1 cellular context compared by ENCODE assay signal in the genomic region with DNA sequence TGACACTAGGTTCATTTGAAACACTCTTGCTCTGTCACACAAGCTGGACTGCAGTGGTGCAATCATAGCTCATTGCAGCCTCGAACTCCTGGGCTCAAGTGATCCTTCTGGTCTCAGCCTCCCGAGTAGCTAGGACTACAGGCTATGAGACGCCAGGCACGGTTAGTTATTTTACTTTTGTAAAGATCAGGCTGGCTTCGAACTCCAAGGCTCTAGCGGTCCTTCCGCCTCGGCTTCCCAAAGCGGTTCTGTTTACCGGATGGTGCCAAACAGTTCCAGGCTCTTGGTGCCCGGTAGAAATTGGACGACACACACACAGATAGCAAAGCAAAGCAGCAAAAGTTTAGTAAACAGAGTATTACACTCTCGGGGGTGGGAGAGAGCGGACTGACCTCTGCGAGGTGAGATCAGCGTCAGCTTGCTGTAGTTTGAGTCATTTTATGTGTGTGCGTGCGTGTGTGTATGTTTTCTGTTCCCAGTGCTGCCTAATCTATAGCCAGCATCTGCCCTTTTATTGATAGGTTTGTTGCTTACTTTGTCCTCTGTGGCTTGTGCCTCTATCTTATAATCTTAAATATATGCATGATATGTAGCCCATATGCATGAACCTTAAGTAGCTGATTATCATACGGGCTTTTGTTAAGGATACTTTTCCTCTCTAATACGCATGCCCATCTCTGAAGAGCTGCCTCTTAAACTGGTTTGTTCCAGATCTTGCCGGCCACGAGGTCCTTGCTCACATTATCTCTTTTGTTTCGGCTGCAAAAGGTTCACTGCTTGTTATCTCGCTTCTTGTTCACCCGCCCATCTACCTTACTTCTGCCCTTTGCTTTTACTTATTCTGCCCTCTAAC.
TF ChIP-seq lines count a peak whose summit lies in the region.

No MANE protein-coding gene starts in this region.

TF ChIP-seq in K562, 482 proteins besides CTCF, POLR2A, EP300 and RAD21 (continued from another document and continues in another):
- TF ChIP-seq, protein P1, sequence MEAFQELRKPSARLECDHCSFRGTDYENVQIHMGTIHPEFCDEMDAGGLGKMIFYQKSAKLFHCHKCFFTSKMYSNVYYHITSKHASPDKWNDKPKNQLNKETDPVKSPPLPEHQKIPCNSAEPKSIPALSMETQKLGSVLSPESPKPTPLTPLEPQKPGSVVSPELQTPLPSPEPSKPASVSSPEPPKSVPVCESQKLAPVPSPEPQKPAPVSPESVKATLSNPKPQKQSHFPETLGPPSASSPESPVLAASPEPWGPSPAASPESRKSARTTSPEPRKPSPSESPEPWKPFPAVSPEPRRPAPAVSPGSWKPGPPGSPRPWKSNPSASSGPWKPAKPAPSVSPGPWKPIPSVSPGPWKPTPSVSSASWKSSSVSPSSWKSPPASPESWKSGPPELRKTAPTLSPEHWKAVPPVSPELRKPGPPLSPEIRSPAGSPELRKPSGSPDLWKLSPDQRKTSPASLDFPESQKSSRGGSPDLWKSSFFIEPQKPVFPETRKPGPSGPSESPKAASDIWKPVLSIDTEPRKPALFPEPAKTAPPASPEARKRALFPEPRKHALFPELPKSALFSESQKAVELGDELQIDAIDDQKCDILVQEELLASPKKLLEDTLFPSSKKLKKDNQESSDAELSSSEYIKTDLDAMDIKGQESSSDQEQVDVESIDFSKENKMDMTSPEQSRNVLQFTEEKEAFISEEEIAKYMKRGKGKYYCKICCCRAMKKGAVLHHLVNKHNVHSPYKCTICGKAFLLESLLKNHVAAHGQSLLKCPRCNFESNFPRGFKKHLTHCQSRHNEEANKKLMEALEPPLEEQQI (IDR thresholded peaks at IDR 0.05), result peak; percentile 75
- TF ChIP-seq, protein P2, sequence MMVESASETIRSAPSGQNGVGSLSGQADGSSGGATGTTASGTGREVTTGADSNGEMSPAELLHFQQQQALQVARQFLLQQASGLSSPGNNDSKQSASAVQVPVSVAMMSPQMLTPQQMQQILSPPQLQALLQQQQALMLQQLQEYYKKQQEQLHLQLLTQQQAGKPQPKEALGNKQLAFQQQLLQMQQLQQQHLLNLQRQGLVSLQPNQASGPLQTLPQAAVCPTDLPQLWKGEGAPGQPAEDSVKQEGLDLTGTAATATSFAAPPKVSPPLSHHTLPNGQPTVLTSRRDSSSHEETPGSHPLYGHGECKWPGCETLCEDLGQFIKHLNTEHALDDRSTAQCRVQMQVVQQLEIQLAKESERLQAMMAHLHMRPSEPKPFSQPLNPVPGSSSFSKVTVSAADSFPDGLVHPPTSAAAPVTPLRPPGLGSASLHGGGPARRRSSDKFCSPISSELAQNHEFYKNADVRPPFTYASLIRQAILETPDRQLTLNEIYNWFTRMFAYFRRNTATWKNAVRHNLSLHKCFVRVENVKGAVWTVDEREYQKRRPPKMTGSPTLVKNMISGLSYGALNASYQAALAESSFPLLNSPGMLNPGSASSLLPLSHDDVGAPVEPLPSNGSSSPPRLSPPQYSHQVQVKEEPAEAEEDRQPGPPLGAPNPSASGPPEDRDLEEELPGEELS (CRISPR knock-in tag; IDR thresholded peaks at IDR 0.05; ENCODE audit: borderline replicate concordance), result 0 out of 2 replicates have a peak, but pooled peaks have one; percentile 79
- no peak for TF ChIP-seq MTF1 (CRISPR knock-in tag; IDR thresholded peaks at IDR 0.05; ENCODE audit: borderline replicate concordance)
- peak; percentile 73; the same call in 1 of the 2 replicates for TF ChIP-seq ZNF253 (CRISPR knock-in tag; conservative IDR thresholded peaks at IDR 0.05)
- TF ChIP-seq, protein P3, sequence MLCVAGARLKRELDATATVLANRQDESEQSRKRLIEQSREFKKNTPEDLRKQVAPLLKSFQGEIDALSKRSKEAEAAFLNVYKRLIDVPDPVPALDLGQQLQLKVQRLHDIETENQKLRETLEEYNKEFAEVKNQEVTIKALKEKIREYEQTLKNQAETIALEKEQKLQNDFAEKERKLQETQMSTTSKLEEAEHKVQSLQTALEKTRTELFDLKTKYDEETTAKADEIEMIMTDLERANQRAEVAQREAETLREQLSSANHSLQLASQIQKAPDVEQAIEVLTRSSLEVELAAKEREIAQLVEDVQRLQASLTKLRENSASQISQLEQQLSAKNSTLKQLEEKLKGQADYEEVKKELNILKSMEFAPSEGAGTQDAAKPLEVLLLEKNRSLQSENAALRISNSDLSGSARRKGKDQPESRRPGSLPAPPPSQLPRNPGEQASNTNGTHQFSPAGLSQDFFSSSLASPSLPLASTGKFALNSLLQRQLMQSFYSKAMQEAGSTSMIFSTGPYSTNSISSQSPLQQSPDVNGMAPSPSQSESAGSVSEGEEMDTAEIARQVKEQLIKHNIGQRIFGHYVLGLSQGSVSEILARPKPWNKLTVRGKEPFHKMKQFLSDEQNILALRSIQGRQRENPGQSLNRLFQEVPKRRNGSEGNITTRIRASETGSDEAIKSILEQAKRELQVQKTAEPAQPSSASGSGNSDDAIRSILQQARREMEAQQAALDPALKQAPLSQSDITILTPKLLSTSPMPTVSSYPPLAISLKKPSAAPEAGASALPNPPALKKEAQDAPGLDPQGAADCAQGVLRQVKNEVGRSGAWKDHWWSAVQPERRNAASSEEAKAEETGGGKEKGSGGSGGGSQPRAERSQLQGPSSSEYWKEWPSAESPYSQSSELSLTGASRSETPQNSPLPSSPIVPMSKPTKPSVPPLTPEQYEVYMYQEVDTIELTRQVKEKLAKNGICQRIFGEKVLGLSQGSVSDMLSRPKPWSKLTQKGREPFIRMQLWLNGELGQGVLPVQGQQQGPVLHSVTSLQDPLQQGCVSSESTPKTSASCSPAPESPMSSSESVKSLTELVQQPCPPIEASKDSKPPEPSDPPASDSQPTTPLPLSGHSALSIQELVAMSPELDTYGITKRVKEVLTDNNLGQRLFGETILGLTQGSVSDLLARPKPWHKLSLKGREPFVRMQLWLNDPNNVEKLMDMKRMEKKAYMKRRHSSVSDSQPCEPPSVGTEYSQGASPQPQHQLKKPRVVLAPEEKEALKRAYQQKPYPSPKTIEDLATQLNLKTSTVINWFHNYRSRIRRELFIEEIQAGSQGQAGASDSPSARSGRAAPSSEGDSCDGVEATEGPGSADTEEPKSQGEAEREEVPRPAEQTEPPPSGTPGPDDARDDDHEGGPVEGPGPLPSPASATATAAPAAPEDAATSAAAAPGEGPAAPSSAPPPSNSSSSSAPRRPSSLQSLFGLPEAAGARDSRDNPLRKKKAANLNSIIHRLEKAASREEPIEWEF (CRISPR knock-in tag; IDR thresholded peaks at IDR 0.05), result 0 out of 2 replicates have a peak, but pooled peaks have one; percentile 6
- TF ChIP-seq, protein P4, sequence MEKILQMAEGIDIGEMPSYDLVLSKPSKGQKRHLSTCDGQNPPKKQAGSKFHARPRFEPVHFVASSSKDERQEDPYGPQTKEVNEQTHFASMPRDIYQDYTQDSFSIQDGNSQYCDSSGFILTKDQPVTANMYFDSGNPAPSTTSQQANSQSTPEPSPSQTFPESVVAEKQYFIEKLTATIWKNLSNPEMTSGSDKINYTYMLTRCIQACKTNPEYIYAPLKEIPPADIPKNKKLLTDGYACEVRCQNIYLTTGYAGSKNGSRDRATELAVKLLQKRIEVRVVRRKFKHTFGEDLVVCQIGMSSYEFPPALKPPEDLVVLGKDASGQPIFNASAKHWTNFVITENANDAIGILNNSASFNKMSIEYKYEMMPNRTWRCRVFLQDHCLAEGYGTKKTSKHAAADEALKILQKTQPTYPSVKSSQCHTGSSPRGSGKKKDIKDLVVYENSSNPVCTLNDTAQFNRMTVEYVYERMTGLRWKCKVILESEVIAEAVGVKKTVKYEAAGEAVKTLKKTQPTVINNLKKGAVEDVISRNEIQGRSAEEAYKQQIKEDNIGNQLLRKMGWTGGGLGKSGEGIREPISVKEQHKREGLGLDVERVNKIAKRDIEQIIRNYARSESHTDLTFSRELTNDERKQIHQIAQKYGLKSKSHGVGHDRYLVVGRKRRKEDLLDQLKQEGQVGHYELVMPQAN (IDR thresholded peaks at IDR 0.05; ENCODE audit: borderline replicate concordance), result peak; percentile 55; the same call in 1 of the 2 replicates
- TF ChIP-seq ARID2 (IDR thresholded peaks at IDR 0.05), result no peak
- TF ChIP-seq, protein P5, sequence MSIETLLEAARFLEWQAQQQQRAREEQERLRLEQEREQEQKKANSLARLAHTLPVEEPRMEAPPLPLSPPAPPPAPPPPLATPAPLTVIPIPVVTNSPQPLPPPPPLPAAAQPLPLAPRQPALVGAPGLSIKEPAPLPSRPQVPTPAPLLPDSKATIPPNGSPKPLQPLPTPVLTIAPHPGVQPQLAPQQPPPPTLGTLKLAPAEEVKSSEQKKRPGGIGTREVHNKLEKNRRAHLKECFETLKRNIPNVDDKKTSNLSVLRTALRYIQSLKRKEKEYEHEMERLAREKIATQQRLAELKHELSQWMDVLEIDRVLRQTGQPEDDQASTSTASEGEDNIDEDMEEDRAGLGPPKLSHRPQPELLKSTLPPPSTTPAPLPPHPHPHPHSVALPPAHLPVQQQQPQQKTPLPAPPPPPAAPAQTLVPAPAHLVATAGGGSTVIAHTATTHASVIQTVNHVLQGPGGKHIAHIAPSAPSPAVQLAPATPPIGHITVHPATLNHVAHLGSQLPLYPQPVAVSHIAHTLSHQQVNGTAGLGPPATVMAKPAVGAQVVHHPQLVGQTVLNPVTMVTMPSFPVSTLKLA (conservative IDR thresholded peaks at IDR 0.05), result peak; percentile 82 to 91
- TF ChIP-seq RBBP5 (IDR thresholded peaks at IDR 0.05; ENCODE audit: borderline replicate concordance, insufficient read depth, low read length, poor library complexity, severe bottlenecking), result peak; percentile 36
- TF ChIP-seq KLF16 (IDR thresholded peaks at IDR 0.05), result peak; percentile 99
- TF ChIP-seq, protein P6, sequence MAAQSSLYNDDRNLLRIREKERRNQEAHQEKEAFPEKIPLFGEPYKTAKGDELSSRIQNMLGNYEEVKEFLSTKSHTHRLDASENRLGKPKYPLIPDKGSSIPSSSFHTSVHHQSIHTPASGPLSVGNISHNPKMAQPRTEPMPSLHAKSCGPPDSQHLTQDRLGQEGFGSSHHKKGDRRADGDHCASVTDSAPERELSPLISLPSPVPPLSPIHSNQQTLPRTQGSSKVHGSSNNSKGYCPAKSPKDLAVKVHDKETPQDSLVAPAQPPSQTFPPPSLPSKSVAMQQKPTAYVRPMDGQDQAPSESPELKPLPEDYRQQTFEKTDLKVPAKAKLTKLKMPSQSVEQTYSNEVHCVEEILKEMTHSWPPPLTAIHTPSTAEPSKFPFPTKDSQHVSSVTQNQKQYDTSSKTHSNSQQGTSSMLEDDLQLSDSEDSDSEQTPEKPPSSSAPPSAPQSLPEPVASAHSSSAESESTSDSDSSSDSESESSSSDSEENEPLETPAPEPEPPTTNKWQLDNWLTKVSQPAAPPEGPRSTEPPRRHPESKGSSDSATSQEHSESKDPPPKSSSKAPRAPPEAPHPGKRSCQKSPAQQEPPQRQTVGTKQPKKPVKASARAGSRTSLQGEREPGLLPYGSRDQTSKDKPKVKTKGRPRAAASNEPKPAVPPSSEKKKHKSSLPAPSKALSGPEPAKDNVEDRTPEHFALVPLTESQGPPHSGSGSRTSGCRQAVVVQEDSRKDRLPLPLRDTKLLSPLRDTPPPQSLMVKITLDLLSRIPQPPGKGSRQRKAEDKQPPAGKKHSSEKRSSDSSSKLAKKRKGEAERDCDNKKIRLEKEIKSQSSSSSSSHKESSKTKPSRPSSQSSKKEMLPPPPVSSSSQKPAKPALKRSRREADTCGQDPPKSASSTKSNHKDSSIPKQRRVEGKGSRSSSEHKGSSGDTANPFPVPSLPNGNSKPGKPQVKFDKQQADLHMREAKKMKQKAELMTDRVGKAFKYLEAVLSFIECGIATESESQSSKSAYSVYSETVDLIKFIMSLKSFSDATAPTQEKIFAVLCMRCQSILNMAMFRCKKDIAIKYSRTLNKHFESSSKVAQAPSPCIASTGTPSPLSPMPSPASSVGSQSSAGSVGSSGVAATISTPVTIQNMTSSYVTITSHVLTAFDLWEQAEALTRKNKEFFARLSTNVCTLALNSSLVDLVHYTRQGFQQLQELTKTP (IDR thresholded peaks at IDR 0.05; ENCODE audit: low read depth in 1 of 2, partially characterized antibody in 2 of 2), result peak; percentile 81 to 85
- no peak for TF ChIP-seq ZNF778 (CRISPR knock-in tag; IDR thresholded peaks at IDR 0.05)
- no peak for TF ChIP-seq EWSR1 (IDR thresholded peaks at IDR 0.05; ENCODE audit: borderline replicate concordance, low read depth, partially characterized antibody)
- TF ChIP-seq, protein P7, sequence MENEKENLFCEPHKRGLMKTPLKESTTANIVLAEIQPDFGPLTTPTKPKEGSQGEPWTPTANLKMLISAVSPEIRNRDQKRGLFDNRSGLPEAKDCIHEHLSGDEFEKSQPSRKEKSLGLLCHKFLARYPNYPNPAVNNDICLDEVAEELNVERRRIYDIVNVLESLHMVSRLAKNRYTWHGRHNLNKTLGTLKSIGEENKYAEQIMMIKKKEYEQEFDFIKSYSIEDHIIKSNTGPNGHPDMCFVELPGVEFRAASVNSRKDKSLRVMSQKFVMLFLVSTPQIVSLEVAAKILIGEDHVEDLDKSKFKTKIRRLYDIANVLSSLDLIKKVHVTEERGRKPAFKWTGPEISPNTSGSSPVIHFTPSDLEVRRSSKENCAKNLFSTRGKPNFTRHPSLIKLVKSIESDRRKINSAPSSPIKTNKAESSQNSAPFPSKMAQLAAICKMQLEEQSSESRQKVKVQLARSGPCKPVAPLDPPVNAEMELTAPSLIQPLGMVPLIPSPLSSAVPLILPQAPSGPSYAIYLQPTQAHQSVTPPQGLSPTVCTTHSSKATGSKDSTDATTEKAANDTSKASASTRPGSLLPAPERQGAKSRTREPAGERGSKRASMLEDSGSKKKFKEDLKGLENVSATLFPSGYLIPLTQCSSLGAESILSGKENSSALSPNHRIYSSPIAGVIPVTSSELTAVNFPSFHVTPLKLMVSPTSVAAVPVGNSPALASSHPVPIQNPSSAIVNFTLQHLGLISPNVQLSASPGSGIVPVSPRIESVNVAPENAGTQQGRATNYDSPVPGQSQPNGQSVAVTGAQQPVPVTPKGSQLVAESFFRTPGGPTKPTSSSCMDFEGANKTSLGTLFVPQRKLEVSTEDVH (IDR thresholded peaks at IDR 0.05; ENCODE audit: low read depth, partially characterized antibody), result no peak
- TF ChIP-seq CREBBP (IDR thresholded peaks at IDR 0.05; ENCODE audit: low read depth, low read length), result no peak
- TF ChIP-seq PHF20 (IDR thresholded peaks at IDR 0.05; ENCODE audit: partially characterized antibody), result no peak
- no peak for TF ChIP-seq ZNF311 (CRISPR knock-in tag; IDR thresholded peaks at IDR 0.05)
- no peak for TF ChIP-seq DMBX1 (CRISPR knock-in tag; IDR thresholded peaks at IDR 0.05; ENCODE audit: borderline replicate concordance)
- TF ChIP-seq, protein P8, sequence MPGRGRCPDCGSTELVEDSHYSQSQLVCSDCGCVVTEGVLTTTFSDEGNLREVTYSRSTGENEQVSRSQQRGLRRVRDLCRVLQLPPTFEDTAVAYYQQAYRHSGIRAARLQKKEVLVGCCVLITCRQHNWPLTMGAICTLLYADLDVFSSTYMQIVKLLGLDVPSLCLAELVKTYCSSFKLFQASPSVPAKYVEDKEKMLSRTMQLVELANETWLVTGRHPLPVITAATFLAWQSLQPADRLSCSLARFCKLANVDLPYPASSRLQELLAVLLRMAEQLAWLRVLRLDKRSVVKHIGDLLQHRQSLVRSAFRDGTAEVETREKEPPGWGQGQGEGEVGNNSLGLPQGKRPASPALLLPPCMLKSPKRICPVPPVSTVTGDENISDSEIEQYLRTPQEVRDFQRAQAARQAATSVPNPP (IDR thresholded peaks at IDR 0.05; ENCODE audit: borderline replicate concordance, insufficient read depth, insufficient read length), result no peak
- no peak; the same call in 1 of the 2 replicates for TF ChIP-seq LCOR (CRISPR knock-in tag; IDR thresholded peaks at IDR 0.05)
- TF ChIP-seq ZNF780A (CRISPR knock-in tag; IDR thresholded peaks at IDR 0.05), result peak; percentile 71; the same call in 1 of the 2 replicates
- no peak; the same call in none of the 2 replicates for TF ChIP-seq NFRKB (IDR thresholded peaks at IDR 0.05; ENCODE audit: low read depth)
- TF ChIP-seq MAFK (IDR thresholded peaks at IDR 0.05; ENCODE audit: low read length), result peak; percentile 7
- peak; percentile 87 for TF ChIP-seq PHTF2 (CRISPR knock-in tag; IDR thresholded peaks at IDR 0.05)
- TF ChIP-seq SMARCC2 (IDR thresholded peaks at IDR 0.05; ENCODE audit: low read depth), result no peak
